ENCODE assay signal across 19 cellular contexts in genomic region chr12:54273981-54274380, GRCh38. TPM values are rescaled to one million over a fixed set of nuclear protein-coding genes. Genes with fewer than 3 reads are reported as not detected.
DNase-seq lines count a peak whose midpoint lies in the region; ATAC-seq and TF ChIP-seq lines count a peak whose summit lies in the region.
"Had no signal": no experiment of that assay in that cellular context is flagged by ENCODE, and none has a peak within 500 bp of the region (broad histone marks: within the 10 kb centered on the region; RNA-seq: fewer than 3 reads in every experiment).

No MANE protein-coding gene starts in this region.

- peak overlapping the region; percentile 22 for H3K4me2 ChIP-seq in neural cell (ENCODE audit: low read length)

- H3K4me3 ChIP-seq in SK-N-MC (0 out of 2 replicates have a peak overlapping the region, but pooled peaks have one; percentile 8), neural cell (ENCODE audit: low read length) (no peak overlapping the region)
- H3K4me3 ChIP-seq: ascending aorta, GM23248, mucosa of descending colon, ovary, thoracic aorta had no signal

- H3K36me3 ChIP-seq in SK-N-MC (ENCODE audit: insufficient read depth, low read length) (peaks cover 55% of the 10 kb centered on the region), neural cell (ENCODE audit: insufficient read depth, low read length) (no peaks in the 10 kb centered on the region)
- H3K36me3 ChIP-seq: ovary had no signal

- no peaks in the 10 kb centered on the region for H3K27me3 ChIP-seq in neural cell (ENCODE audit: insufficient read depth, low read depth, low read length)
- H3K27me3 ChIP-seq: ascending aorta, BE2C, ovary had no signal

- no peak for TF ChIP-seq EP300 in neural cell (conservative IDR thresholded peaks at IDR 0.05; ENCODE audit: poor library complexity, severe bottlenecking)

- TF ChIP-seq RAD21 in neural cell (conservative IDR thresholded peaks at IDR 0.05), result no peak

- no peak overlapping the region for H2AFZ ChIP-seq in neural cell (ENCODE audit: low read depth, low read length)
- H2AFZ ChIP-seq: GM23248 had no signal

- H3F3A ChIP-seq in neural cell (ENCODE audit: insufficient read depth, low read length, poor library complexity, severe bottlenecking), result peaks cover 4% of the 10 kb centered on the region

- TF ChIP-seq CTCF in neural cell (IDR thresholded peaks at IDR 0.05; ENCODE audit: poor library complexity, severe bottlenecking), result no peak

- H3K79me2 ChIP-seq in neural cell (replicated peaks; ENCODE audit: insufficient read depth, low read length), result peaks cover 61% of the 10 kb centered on the region

- H4K20me1 ChIP-seq in neural cell (ENCODE audit: insufficient read depth), result no peaks in the 10 kb centered on the region

- H3K27ac ChIP-seq in SK-N-MC, result peak overlapping the region; percentile 56
- H3K27ac ChIP-seq in neural cell (ENCODE audit: low read length), result no peak overlapping the region
- H3K27ac ChIP-seq: epithelial cell of prostate, GM23248, ovary, thoracic aorta had no signal

- ATAC-seq in GM18909 (IDR thresholded peaks at IDR 0.05; ENCODE audit: poor library complexity, unreplicated experiment), result no peak
- no peak for ATAC-seq in HG02642 (IDR thresholded peaks at IDR 0.05; ENCODE audit: poor library complexity, unreplicated experiment)
- ATAC-seq: left colon, mucosa of descending colon had no signal

- no peaks in the 10 kb centered on the region for H3K9me2 ChIP-seq in neural cell (ENCODE audit: insufficient read depth, low read length)

- H3K9ac ChIP-seq in SK-N-MC (ENCODE audit: insufficient read length) (peak overlapping the region; percentile 13), neural cell (ENCODE audit: low read length) (no peak overlapping the region)
- H3K9ac ChIP-seq: GM23248 had no signal

- peak; percentile 65 for DNase-seq in COR-L47 (lab: John Stamatoyannopoulos, UW)
- peak; percentile 82 for DNase-seq in NCI-H1092 treated with DMSO at 0.1 percent for 48 hours (lab: John Stamatoyannopoulos, UW)
- no peak for DNase-seq in SK-N-MC (ENCODE audit: low read depth, low spot score)
- no peak for DNase-seq in OCI-M1 (lab: John Stamatoyannopoulos, UW)
- no peak for DNase-seq in head of caudate nucleus
- DNase-seq: activated CD4-positive, CD25-positive, alpha-beta regulatory T cell treated with anti-CD3 and anti-CD28 coated beads, Interleukin-2, amount 50 U/mL, for 72 hours; activated gamma-delta T cell; BE2C; GM23248; left colon; mucosa of descending colon; ovary; SHP77 treated with DMSO at 0.1 percent for 48 hours had no signal

- intact Hi-C loops in head of caudate nucleus (cut with DNase I), result no loop called here

- H3K9me3 ChIP-seq in SK-N-MC (ENCODE audit: low read depth, low read length), result no peaks in the 10 kb centered on the region
- H3K9me3 ChIP-seq in neural cell (ENCODE audit: low read length), result no peaks in the 10 kb centered on the region
- H3K9me3 ChIP-seq: ascending aorta, BE2C, mucosa of descending colon, ovary, thoracic aorta had no signal

TF ChIP-seq in neural cell, 6 proteins besides CTCF, POLR2A, EP300 and RAD21:
- TF ChIP-seq EZH2 (IDR thresholded peaks at IDR 0.05; ENCODE audit: borderline replicate concordance, insufficient read depth, low read length, poor library complexity, severe bottlenecking), result no peak
- TF ChIP-seq POLR2AphosphoS5 (IDR thresholded peaks at IDR 0.05), result no peak

RNA-seq across cellular contexts. Expression of gene CBX5, which starts 5.9 kb away (rescaled TPM):
- polyA plus RNA-seq in neural cell, result 57.1 and 64.0 TPM in 2 replicates
- polyA minus RNA-seq in neural cell, result 270 and 337 TPM in 2 replicates

RNA-seq across cellular contexts. Expression of gene HNRNPA1, which starts 6.5 kb away (rescaled TPM):
- 526 and 613 TPM in 2 replicates for polyA plus RNA-seq in neural cell
- 448 and 468 TPM in 2 replicates for polyA minus RNA-seq in neural cell

RNA-seq across cellular contexts. Expression of gene NFE2, which starts 26.8 kb away (rescaled TPM):
- not detected in 2 replicates for polyA plus RNA-seq in neural cell
- not detected in 2 replicates for polyA minus RNA-seq in neural cell
- polyA plus RNA-seq: GM23248 had no signal

RNA-seq across cellular contexts. Expression of gene COPZ1, which starts 51.0 kb away (rescaled TPM):
- 159 and 192 TPM in 2 replicates for polyA plus RNA-seq in neural cell
- polyA minus RNA-seq in neural cell, result 90.3 and 97.5 TPM in 2 replicates

Comparison
In these comparisons a context has a peak if more than half of its experiments do, and no peak if none do; other contexts are left out.
1. DNase-seq: peak in COR-L47 (single experiment) and NCI-H1092 treated with DMSO at 0.1 percent for 48 hours (single experiment); none in SK-N-MC (single experiment), OCI-M1 (single experiment) and head of caudate nucleus (0 of 42).